In genomic region chr14:61747342-61747741, GRCh38 we compare ENCODE assay signal across 18 cellular contexts. TPM values are rescaled to one million over a fixed set of nuclear protein-coding genes. Genes with fewer than 3 reads are reported as not detected.
DNase-seq lines count a peak whose midpoint lies in the region; ATAC-seq and TF ChIP-seq lines count a peak whose summit lies in the region.
"Had no signal": no experiment of that assay in that cellular context is flagged by ENCODE, and none has a peak within 500 bp of the region (broad histone marks: within the 10 kb centered on the region; RNA-seq: fewer than 3 reads in every experiment).

No MANE protein-coding gene starts in this region.

- BruUV-seq in A673 (replicated peaks; lab: Mats Ljungman, UMichigan): TSS peak; percentile 41

- no peaks in the 10 kb centered on the region for H3K9me2 ChIP-seq in SU-DHL-6 (replicated peaks; ENCODE audit: insufficient read depth, low read length)

- H3K36me3 ChIP-seq in A673 (ENCODE audit: insufficient read depth, low read length, poor library complexity, severe bottlenecking) (peaks cover 50% of the 10 kb centered on the region), BLaER1 (peaks cover 52% of the 10 kb centered on the region), SU-DHL-6 (ENCODE audit: low read length) (peaks cover 39% of the 10 kb centered on the region)

- H4K20me1 ChIP-seq in BLaER1: peaks cover 59% of the 10 kb centered on the region
- 0 out of 2 replicates have a peak, but pooled peaks cover 6% of the 10 kb centered on the region for H4K20me1 ChIP-seq in SU-DHL-6 (ENCODE audit: low read depth, low read length)

- H3K9me3 Mint-ChIP-seq in dendritic cell treated with granulocyte-macrophage colony-stimulating factor and Interleukin-4, amounts not matched to agents 40 ng/mL and 50 ng/mL, for 4 days: no peaks in the 10 kb centered on the region
- H3K9me3 Mint-ChIP-seq: activated naive CD4-positive, alpha-beta T cell treated with anti-CD3 and anti-CD28 coated beads, Interleukin-2, amount 50 U/mL, for 24 hours; effector memory CD8-positive, alpha-beta T cell; IgD-negative memory B cell had no signal

- peak overlapping the region; percentile 17 for H3K4me3 Mint-ChIP-seq in dendritic cell treated with granulocyte-macrophage colony-stimulating factor and Interleukin-4, amounts not matched to agents 40 ng/mL and 50 ng/mL, for 4 days
- H3K4me3 Mint-ChIP-seq: activated naive CD4-positive, alpha-beta T cell treated with anti-CD3 and anti-CD28 coated beads, Interleukin-2, amount 50 U/mL, for 24 hours; effector memory CD8-positive, alpha-beta T cell; IgD-negative memory B cell had no signal

- H3K9me3 ChIP-seq in A673 (ENCODE audit: low read depth, low read length, poor library complexity, severe bottlenecking) (no peaks in the 10 kb centered on the region), BLaER1 (no peaks in the 10 kb centered on the region), SU-DHL-6 (ENCODE audit: insufficient read depth, low read length) (no peaks in the 10 kb centered on the region)
- H3K9me3 ChIP-seq: transverse colon had no signal

- H3K4me2 ChIP-seq in BLaER1: peak overlapping the region; percentile 5; the same call in 1 of the 2 replicates
- peak overlapping the region; percentile 83 for H3K4me2 ChIP-seq in SU-DHL-6 (ENCODE audit: low read depth, low read length, poor library complexity, severe bottlenecking)

- no peak overlapping the region for H3K27ac ChIP-seq in A673 (ENCODE audit: low read depth, low read length, poor library complexity, severe bottlenecking)
- H3K27ac ChIP-seq in BLaER1: no peak overlapping the region
- peak overlapping the region; percentile 66 for H3K27ac ChIP-seq in SU-DHL-6 (ENCODE audit: low read depth, low read length)
- H3K27ac ChIP-seq: C4-2B, skin epidermis, transverse colon, WERI-Rb-1 had no signal

- H3K4me1 ChIP-seq in A673 (ENCODE audit: insufficient read depth, low read length, poor library complexity, severe bottlenecking): no peaks in the 10 kb centered on the region
- peaks cover 58% of the 10 kb centered on the region for H3K4me1 ChIP-seq in BLaER1

- H3K4me1 Mint-ChIP-seq in dendritic cell treated with granulocyte-macrophage colony-stimulating factor and Interleukin-4, amounts not matched to agents 40 ng/mL and 50 ng/mL, for 4 days (ENCODE audit: low read depth): peaks cover 24% of the 10 kb centered on the region

- no peak overlapping the region for H2AFZ ChIP-seq in SU-DHL-6 (ENCODE audit: low read depth, low read length, severe bottlenecking)

- DNase-seq in A673 (ENCODE audit: low spot score) (no peak), pons (ENCODE audit: low spot score) (no peak)
- DNase-seq: caudate nucleus; effector memory CD8-positive, alpha-beta T cell; NCI-H1048; NCI-H2081 treated with DMSO at 0.1 percent for 48 hours; NCI-H526 treated with DMSO at 0.1 percent for 48 hours; transverse colon; WERI-Rb-1 had no signal

- no peak overlapping the region for H3K27ac Mint-ChIP-seq in dendritic cell treated with granulocyte-macrophage colony-stimulating factor and Interleukin-4, amounts not matched to agents 40 ng/mL and 50 ng/mL, for 4 days

- intact Hi-C loops in A673 (cut with micrococcal nuclease; ENCODE audit: unreplicated experiment): no loop called here
- intact Hi-C loops in dendritic cell treated with granulocyte-macrophage colony-stimulating factor and Interleukin-4, amounts not matched to agents 40 ng/mL and 50 ng/mL, for 4 days (cut with micrococcal nuclease): no loop called here

- ATAC-seq in GM21529 (IDR thresholded peaks at IDR 0.05; ENCODE audit: unreplicated experiment): no peak
- no peak for ATAC-seq in GM18868 (IDR thresholded peaks at IDR 0.05; ENCODE audit: unreplicated experiment)
- ATAC-seq: effector memory CD8-positive, alpha-beta T cell had no signal

- no peak overlapping the region for H3K9ac ChIP-seq in BLaER1
- no peak overlapping the region for H3K9ac ChIP-seq in SU-DHL-6 (ENCODE audit: low read length)

- POLR2A ChIA-PET in A673 (lab: Charles Lee; ENCODE audit: low non-redundant PET): no interaction called here

- TF ChIP-seq CTCF in A673 (conservative IDR thresholded peaks at IDR 0.05; ENCODE audit: low read depth, low read length) (no peak), SU-DHL-6 (IDR thresholded peaks at IDR 0.05; ENCODE audit: insufficient read depth, low read length, poor library complexity, severe bottlenecking) (no peak)

- H3K36me3 Mint-ChIP-seq in dendritic cell treated with granulocyte-macrophage colony-stimulating factor and Interleukin-4, amounts not matched to agents 40 ng/mL and 50 ng/mL, for 4 days (ENCODE audit: low read depth): peaks cover 66% of the 10 kb centered on the region
- H3K36me3 Mint-ChIP-seq: IgD-negative memory B cell had no signal

- H3K4me3 ChIP-seq in A673 (ENCODE audit: low read depth, low read length, poor library complexity, severe bottlenecking) (no peak overlapping the region), BLaER1 (no peak overlapping the region), SU-DHL-6 (ENCODE audit: insufficient read depth, low read length, poor library complexity, severe bottlenecking) (no peak overlapping the region)
- H3K4me3 ChIP-seq: skin epidermis, transverse colon had no signal

- H3K27me3 Mint-ChIP-seq in dendritic cell treated with granulocyte-macrophage colony-stimulating factor and Interleukin-4, amounts not matched to agents 40 ng/mL and 50 ng/mL, for 4 days: no peaks in the 10 kb centered on the region
- H3K27me3 Mint-ChIP-seq: activated naive CD4-positive, alpha-beta T cell treated with anti-CD3 and anti-CD28 coated beads, Interleukin-2, amount 50 U/mL, for 24 hours; effector memory CD8-positive, alpha-beta T cell; IgD-negative memory B cell had no signal

- H3K79me2 ChIP-seq in SU-DHL-6 (ENCODE audit: insufficient read depth, low read length): peaks cover 34% of the 10 kb centered on the region; the same call in 1 of the 2 replicates

- H3K27me3 ChIP-seq in A673 (replicated peaks; ENCODE audit: insufficient read depth, low read depth, low read length, poor library complexity) (no peaks in the 10 kb centered on the region), BLaER1 (no peaks in the 10 kb centered on the region), SU-DHL-6 (ENCODE audit: low read length) (no peaks in the 10 kb centered on the region)
- H3K27me3 ChIP-seq: transverse colon had no signal

- H3F3A ChIP-seq in SU-DHL-6 (ENCODE audit: insufficient read depth): peaks cover 67% of the 10 kb centered on the region

- CTCF ChIA-PET in A673 (lab: Charles Lee): no interaction called here

RNA-seq across cellular contexts. Expression of gene SNAPC1, which starts 14.9 kb away (rescaled TPM):
- 11.9 and 13.8 TPM in 2 replicates for total RNA-seq in A673 (2021)

RNA-seq across cellular contexts. Expression of gene HIF1A, which starts 52.0 kb away (rescaled TPM):
- total RNA-seq in A673 (2021): 135 and 136 TPM in 2 replicates
